ENCODE assay signal across 8 cellular contexts in the genomic region with DNA sequence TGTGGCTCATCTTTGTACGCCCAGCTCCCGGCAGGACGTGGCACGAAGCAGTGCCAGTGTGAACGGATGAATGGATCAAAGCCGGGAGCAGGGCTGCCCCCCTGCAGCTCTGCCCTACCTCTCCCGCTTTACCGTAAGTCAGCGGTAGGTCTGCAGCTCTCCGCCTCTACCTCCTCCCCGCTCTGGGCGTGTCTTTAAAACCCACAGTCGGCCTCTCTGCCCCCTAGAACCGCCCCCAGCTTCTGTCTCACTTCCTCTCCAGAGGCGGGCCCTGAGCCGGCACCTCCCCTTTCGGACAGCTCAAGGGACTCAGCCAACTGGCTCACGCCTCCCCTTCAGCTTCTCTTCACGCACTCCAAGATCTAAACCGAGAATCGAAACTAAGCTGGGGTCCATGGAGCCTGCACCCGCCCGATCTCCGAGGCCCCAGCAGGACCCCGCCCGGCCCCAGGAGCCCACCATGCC. TPM values are rescaled to one million over a fixed set of nuclear protein-coding genes. Genes with fewer than 3 reads are reported as not detected.
DNase-seq lines count a peak whose midpoint lies in the region; ATAC-seq and TF ChIP-seq lines count a peak whose summit lies in the region.

A gene with protein sequence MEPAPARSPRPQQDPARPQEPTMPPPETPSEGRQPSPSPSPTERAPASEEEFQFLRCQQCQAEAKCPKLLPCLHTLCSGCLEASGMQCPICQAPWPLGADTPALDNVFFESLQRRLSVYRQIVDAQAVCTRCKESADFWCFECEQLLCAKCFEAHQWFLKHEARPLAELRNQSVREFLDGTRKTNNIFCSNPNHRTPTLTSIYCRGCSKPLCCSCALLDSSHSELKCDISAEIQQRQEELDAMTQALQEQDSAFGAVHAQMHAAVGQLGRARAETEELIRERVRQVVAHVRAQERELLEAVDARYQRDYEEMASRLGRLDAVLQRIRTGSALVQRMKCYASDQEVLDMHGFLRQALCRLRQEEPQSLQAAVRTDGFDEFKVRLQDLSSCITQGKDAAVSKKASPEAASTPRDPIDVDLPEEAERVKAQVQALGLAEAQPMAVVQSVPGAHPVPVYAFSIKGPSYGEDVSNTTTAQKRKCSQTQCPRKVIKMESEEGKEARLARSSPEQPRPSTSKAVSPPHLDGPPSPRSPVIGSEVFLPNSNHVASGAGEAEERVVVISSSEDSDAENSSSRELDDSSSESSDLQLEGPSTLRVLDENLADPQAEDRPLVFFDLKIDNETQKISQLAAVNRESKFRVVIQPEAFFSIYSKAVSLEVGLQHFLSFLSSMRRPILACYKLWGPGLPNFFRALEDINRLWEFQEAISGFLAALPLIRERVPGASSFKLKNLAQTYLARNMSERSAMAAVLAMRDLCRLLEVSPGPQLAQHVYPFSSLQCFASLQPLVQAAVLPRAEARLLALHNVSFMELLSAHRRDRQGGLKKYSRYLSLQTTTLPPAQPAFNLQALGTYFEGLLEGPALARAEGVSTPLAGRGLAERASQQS (plus strand): TSS at position 298 of the 465 bp plus-strand sequence. CDS start 97 bp downstream, at position 395.

- H3K36me3 ChIP-seq in BLaER1 treated with 17β-estradiol and CSF1 and Interleukin-3, amounts not matched to agents 10 nM and 100 nM, result peaks cover 15 to 20% (median 19%) of the 10 kb centered on the region in 11 experiments; a peak in 21 of 22 replicates
- H3K36me3 ChIP-seq in liver (ENCODE audit: control insufficient read depth in 4 of 4, insufficient read depth in 3 of 4, low read depth in 1 of 4, low read length in 3 of 4), result peaks cover 0 to 11% (median 7%) of the 10 kb centered on the region in 4 donors

- H3K9me3 ChIP-seq in BLaER1 treated with 17β-estradiol and CSF1 and Interleukin-3, amounts not matched to agents 10 nM and 100 nM (replicated peaks in 1 of 11), result no peaks in the 10 kb centered on the region
- no peaks in the 10 kb centered on the region for H3K9me3 ChIP-seq in liver (ENCODE audit: control insufficient read depth in 4 of 4, low read length in 3 of 4)

- peak within 1 kb of the TSS; percentile 93 to 100 (median 97) for H3K4me2 ChIP-seq in BLaER1 treated with 17β-estradiol and CSF1 and Interleukin-3, amounts not matched to agents 10 nM and 100 nM

- peak in 1 of 2 donors; percentile 24 for TF ChIP-seq RAD21 in liver (IDR thresholded peaks at IDR 0.05)

- peak within 1 kb of the TSS; percentile 82 to 92 (median 89) for H3K9ac ChIP-seq in BLaER1 treated with 17β-estradiol and CSF1 and Interleukin-3, amounts not matched to agents 10 nM and 100 nM
- peak within 1 kb of the TSS; percentile 49 to 97 for H3K9ac ChIP-seq in liver (ENCODE audit: low read depth in 1 of 2, low read length in 2 of 2)

- H3K4me3 ChIP-seq in BLaER1 treated with 17β-estradiol and CSF1 and Interleukin-3, amounts not matched to agents 10 nM and 100 nM, result peak within 1 kb of the TSS; percentile 76 to 96 (median 84)
- peak within 1 kb of the TSS; percentile 63 to 98 (median 93) for H3K4me3 ChIP-seq in liver (ENCODE audit: low read depth in 1 of 3, low read length in 3 of 3)

- H3K27ac ChIP-seq in BLaER1 treated with 17β-estradiol and CSF1 and Interleukin-3, amounts not matched to agents 10 nM and 100 nM, result peak within 1 kb of the TSS; percentile 67 to 90 (median 84)
- H3K27ac ChIP-seq in liver (ENCODE audit: low read depth in 1 of 2, low read length in 2 of 2), result peak within 1 kb of the TSS; percentile 86 to 95

- H4K20me1 ChIP-seq in BLaER1 treated with 17β-estradiol and CSF1 and Interleukin-3, amounts not matched to agents 10 nM and 100 nM, result peaks cover 10 to 34% (median 21%) of the 10 kb centered on the region in 11 experiments; a peak in 17 of 22 replicates

- DNase-seq in NCI-H774 (lab: John Stamatoyannopoulos, UW), result peak; percentile 91
- peak; percentile 96 to 98 for DNase-seq in activated CD4-positive, alpha-beta T cell treated with anti-CD3 and anti-CD28 coated beads, Interleukin-2, amount 50 U/mL, for 48 hours
- peak; percentile 71 to 96 for DNase-seq in dermis microvascular lymphatic vessel endothelial cell (ENCODE audit: low read depth in 2 of 2)
- peak; percentile 95 for DNase-seq in stimulated activated CD4-positive, alpha-beta T cell treated with anti-CD3 and anti-CD28 coated beads, Interleukin-4, amount 100 ng/mL, for 24 hours

- ATAC-seq in GM19372 (IDR thresholded peaks at IDR 0.05; ENCODE audit: low read depth, unreplicated experiment), result peak; percentile 54
- ATAC-seq in HG03558 (IDR thresholded peaks at IDR 0.05; ENCODE audit: extremely low read depth, unreplicated experiment), result peak; percentile 28

- peaks cover 61 to 80% (median 74%) of the 10 kb centered on the region in 10 experiments for H3K4me1 ChIP-seq in BLaER1 treated with 17β-estradiol and CSF1 and Interleukin-3, amounts not matched to agents 10 nM and 100 nM
- H3K4me1 ChIP-seq in liver (ENCODE audit: control insufficient read depth in 4 of 4, insufficient read depth in 4 of 4, low read length in 3 of 4), result peaks cover 9 to 57% (median 38%) of the 10 kb centered on the region in 4 donors

- no peaks in the 10 kb centered on the region for H3K27me3 ChIP-seq in BLaER1 treated with 17β-estradiol and CSF1 and Interleukin-3, amounts not matched to agents 10 nM and 100 nM
- no peaks in the 10 kb centered on the region for H3K27me3 ChIP-seq in liver (ENCODE audit: control insufficient read depth in 4 of 4, insufficient read depth in 4 of 4, low read length in 3 of 4)

- under 1% methylated on average over 26 of the region's 26 CpGs for WGBS in liver

- no peak for TF ChIP-seq CTCF in liver (IDR thresholded peaks at IDR 0.05; ENCODE audit: low read depth, low read length, missing input control)

TF ChIP-seq in liver, 16 proteins besides CTCF, POLR2A, EP300 and RAD21:
- TF ChIP-seq GABPA (IDR thresholded peaks at IDR 0.05 in 1 of 2, conservative IDR thresholded peaks at IDR 0.05 in 1 of 2) (peak; percentile 29 to 86), FOXA1 (IDR thresholded peaks at IDR 0.05) (peak; percentile 32), FOXA2 (IDR thresholded peaks at IDR 0.05) (no peak), YY1 (IDR thresholded peaks at IDR 0.05) (peak; percentile 67), TAF1 (conservative IDR thresholded peaks at IDR 0.05) (peak; percentile 53), HNF4G (IDR thresholded peaks at IDR 0.05) (no peak), RXRA (IDR thresholded peaks at IDR 0.05) (peak; percentile 39 to 54), HNF4A (conservative IDR thresholded peaks at IDR 0.05) (peak; percentile 40 to 61), NR2F2 (IDR thresholded peaks at IDR 0.05) (peak; percentile 50), SP1 (IDR thresholded peaks at IDR 0.05) (peak; percentile 77), EGR1 (IDR thresholded peaks at IDR 0.05; ENCODE audit: low read depth in 2 of 2) (peak in 1 of 2 donors; percentile 41), JUND (IDR thresholded peaks at IDR 0.05) (peak in 1 of 2 donors; percentile 54)
- TF ChIP-seq, protein P1, sequence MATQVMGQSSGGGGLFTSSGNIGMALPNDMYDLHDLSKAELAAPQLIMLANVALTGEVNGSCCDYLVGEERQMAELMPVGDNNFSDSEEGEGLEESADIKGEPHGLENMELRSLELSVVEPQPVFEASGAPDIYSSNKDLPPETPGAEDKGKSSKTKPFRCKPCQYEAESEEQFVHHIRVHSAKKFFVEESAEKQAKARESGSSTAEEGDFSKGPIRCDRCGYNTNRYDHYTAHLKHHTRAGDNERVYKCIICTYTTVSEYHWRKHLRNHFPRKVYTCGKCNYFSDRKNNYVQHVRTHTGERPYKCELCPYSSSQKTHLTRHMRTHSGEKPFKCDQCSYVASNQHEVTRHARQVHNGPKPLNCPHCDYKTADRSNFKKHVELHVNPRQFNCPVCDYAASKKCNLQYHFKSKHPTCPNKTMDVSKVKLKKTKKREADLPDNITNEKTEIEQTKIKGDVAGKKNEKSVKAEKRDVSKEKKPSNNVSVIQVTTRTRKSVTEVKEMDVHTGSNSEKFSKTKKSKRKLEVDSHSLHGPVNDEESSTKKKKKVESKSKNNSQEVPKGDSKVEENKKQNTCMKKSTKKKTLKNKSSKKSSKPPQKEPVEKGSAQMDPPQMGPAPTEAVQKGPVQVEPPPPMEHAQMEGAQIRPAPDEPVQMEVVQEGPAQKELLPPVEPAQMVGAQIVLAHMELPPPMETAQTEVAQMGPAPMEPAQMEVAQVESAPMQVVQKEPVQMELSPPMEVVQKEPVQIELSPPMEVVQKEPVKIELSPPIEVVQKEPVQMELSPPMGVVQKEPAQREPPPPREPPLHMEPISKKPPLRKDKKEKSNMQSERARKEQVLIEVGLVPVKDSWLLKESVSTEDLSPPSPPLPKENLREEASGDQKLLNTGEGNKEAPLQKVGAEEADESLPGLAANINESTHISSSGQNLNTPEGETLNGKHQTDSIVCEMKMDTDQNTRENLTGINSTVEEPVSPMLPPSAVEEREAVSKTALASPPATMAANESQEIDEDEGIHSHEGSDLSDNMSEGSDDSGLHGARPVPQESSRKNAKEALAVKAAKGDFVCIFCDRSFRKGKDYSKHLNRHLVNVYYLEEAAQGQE (IDR thresholded peaks at IDR 0.05), result peak; percentile 92
- TF ChIP-seq, protein P2, sequence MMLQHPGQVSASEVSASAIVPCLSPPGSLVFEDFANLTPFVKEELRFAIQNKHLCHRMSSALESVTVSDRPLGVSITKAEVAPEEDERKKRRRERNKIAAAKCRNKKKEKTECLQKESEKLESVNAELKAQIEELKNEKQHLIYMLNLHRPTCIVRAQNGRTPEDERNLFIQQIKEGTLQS (IDR thresholded peaks at IDR 0.05), result no peak
- TF ChIP-seq, protein P3, sequence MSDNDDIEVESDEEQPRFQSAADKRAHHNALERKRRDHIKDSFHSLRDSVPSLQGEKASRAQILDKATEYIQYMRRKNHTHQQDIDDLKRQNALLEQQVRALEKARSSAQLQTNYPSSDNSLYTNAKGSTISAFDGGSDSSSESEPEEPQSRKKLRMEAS (IDR thresholded peaks at IDR 0.05), result peak; percentile 54
- TF ChIP-seq, protein P4, sequence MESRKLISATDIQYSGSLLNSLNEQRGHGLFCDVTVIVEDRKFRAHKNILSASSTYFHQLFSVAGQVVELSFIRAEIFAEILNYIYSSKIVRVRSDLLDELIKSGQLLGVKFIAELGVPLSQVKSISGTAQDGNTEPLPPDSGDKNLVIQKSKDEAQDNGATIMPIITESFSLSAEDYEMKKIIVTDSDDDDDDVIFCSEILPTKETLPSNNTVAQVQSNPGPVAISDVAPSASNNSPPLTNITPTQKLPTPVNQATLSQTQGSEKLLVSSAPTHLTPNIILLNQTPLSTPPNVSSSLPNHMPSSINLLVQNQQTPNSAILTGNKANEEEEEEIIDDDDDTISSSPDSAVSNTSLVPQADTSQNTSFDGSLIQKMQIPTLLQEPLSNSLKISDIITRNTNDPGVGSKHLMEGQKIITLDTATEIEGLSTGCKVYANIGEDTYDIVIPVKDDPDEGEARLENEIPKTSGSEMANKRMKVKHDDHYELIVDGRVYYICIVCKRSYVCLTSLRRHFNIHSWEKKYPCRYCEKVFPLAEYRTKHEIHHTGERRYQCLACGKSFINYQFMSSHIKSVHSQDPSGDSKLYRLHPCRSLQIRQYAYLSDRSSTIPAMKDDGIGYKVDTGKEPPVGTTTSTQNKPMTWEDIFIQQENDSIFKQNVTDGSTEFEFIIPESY (IDR thresholded peaks at IDR 0.05), result no peak
TF ChIP-seq in liver: peak in this region for 12.

RNA-seq across cellular contexts. Expression of the gene that starts here (rescaled TPM):
- total RNA-seq in dermis microvascular lymphatic vessel endothelial cell (28.9 and 62.2 TPM in 2 replicates), liver (10 to 100 TPM; 12.4 to 15.2 TPM)
- polyA plus RNA-seq in liver, result 1 to 10 TPM; 8.2 to 9.2 TPM

Comparison
In these comparisons a context has a peak if more than half of its experiments do, and no peak if none do; other contexts are left out.
1. Peak in every context shown above with its lines: DNase-seq, ATAC-seq, H3K4me3 ChIP-seq and H3K27ac ChIP-seq.